ENCODE assay signal across 12 cellular contexts in genomic region chr11:31882951-31883392, GRCh38.
DNase-seq lines count a peak whose midpoint lies in the region; ATAC-seq and TF ChIP-seq lines count a peak whose summit lies in the region.
"Had no signal": no experiment of that assay in that cellular context is flagged by ENCODE, and none has a peak within 500 bp of the region (broad histone marks: within the 10 kb centered on the region; RNA-seq: fewer than 3 reads in every experiment).

No MANE protein-coding gene starts in this region.

- no peaks in the 10 kb centered on the region for H3F3A ChIP-seq in PC-3 (ENCODE audit: low read length, unreplicated experiment)

- no TSS peak for BruUV-seq in PC-3 (replicated peaks; lab: Mats Ljungman, UMichigan)

- intact Hi-C loops in PC-3 (cut with micrococcal nuclease), result no loop called here
- intact Hi-C loops in esophagus muscularis mucosa (cut with DNase I), result no loop called here

- 15% methylated on average over 5 of the region's 5 CpGs for WGBS in esophagus muscularis mucosa

- H3K4me1 ChIP-seq in PC-3 (ENCODE audit: insufficient read depth, low read length) (peaks cover 12% of the 10 kb centered on the region; the same call in 1 of the 2 replicates), esophagus muscularis mucosa (no peaks in the 10 kb centered on the region)

- DNase-seq in H4 (ENCODE audit: low spot score), result peak; percentile 48
- DNase-seq in PC-3, result peak; percentile 32
- peak; percentile 60 for DNase-seq in iPS-NIHi11 (ENCODE audit: low spot score)
- peak; percentile 31 for DNase-seq in retinal pigment epithelial cell (ENCODE audit: low read depth)
- no peak for DNase-seq in esophagus muscularis mucosa (ENCODE audit: extremely low spot score)
- DNase-seq in activated gamma-delta T cell (lab: John Stamatoyannopoulos, UW), result no peak
- no peak for DNase-seq in effector CD4-positive, alpha-beta T cell
- DNase-seq: NCI-H1105 treated with DMSO at 0.1 percent for 48 hours, NCI-H345, SW 1271, WERI-Rb-1 had no signal

- no peaks in the 10 kb centered on the region for H4K20me1 ChIP-seq in PC-3 (ENCODE audit: low read length)

- H3K4me2 ChIP-seq in PC-3 (ENCODE audit: low read length), result no peak overlapping the region

- no peak for TF ChIP-seq POLR2A in esophagus muscularis mucosa (IDR thresholded peaks at IDR 0.05; ENCODE audit: low read depth)

- POLR2A ChIA-PET in PC-3 (lab: Charles Lee; ENCODE audit: unreplicated experiment), result no interaction called here

- TF ChIP-seq CTCF in PC-3 (conservative IDR thresholded peaks at IDR 0.05; ENCODE audit: low read depth, low read length), result no peak
- TF ChIP-seq CTCF in retinal pigment epithelial cell (conservative IDR thresholded peaks at IDR 0.05; ENCODE audit: low read depth, low read length), result no peak
- TF ChIP-seq CTCF in esophagus muscularis mucosa (IDR thresholded peaks at IDR 0.05), result no peak

- no peak for TF ChIP-seq EP300 in esophagus muscularis mucosa (IDR thresholded peaks at IDR 0.05)

- no peak overlapping the region for H3K9ac ChIP-seq in PC-3 (ENCODE audit: low read length)

- no peaks in the 10 kb centered on the region for H3K79me2 ChIP-seq in PC-3 (ENCODE audit: low read length)

- H3K4me3 ChIP-seq in PC-3 (ENCODE audit: low read length) (no peak overlapping the region), retinal pigment epithelial cell (ENCODE audit: low read length) (no peak overlapping the region), esophagus muscularis mucosa (no peak overlapping the region)

- H3K36me3 ChIP-seq in PC-3 (ENCODE audit: low read depth, low read length), result no peaks in the 10 kb centered on the region
- no peaks in the 10 kb centered on the region for H3K36me3 ChIP-seq in esophagus muscularis mucosa
- H3K36me3 ChIP-seq: WERI-Rb-1 had no signal

- CTCF ChIA-PET in PC-3 (lab: Charles Lee), result no interaction called here

- no peaks in the 10 kb centered on the region for H3K27me3 ChIP-seq in PC-3 (ENCODE audit: low read length)
- peaks cover 0 to 36% (median 0%) of the 10 kb centered on the region in 4 donors for H3K27me3 ChIP-seq in esophagus muscularis mucosa

- H3K9me2 ChIP-seq in PC-3 (replicated peaks; ENCODE audit: low read length), result no peaks in the 10 kb centered on the region

- no peak overlapping the region for H2AFZ ChIP-seq in PC-3 (ENCODE audit: low read length)

- H3K27ac ChIP-seq in PC-3 (ENCODE audit: low read length) (no peak overlapping the region), esophagus muscularis mucosa (replicated peaks in 1 of 4) (no peak overlapping the region)
- H3K27ac ChIP-seq: WERI-Rb-1 had no signal

- no peak for ATAC-seq in PC-3
- ATAC-seq: Panc1 had no signal

- H3K9me3 ChIP-seq in PC-3 (ENCODE audit: low read length), result no peaks in the 10 kb centered on the region
- H3K9me3 ChIP-seq in esophagus muscularis mucosa, result no peaks in the 10 kb centered on the region

Comparison
In these comparisons a context has a peak if more than half of its experiments do, and no peak if none do; other contexts are left out.
1. DNase-seq: peak in H4 (single experiment), PC-3 (single experiment), iPS-NIHi11 (single experiment) and retinal pigment epithelial cell (single experiment); none in esophagus muscularis mucosa (single experiment), activated gamma-delta T cell (single experiment) and effector CD4-positive, alpha-beta T cell (single experiment).